Comparison of ENCODE assay signal across 24 cellular contexts in the genomic region with DNA sequence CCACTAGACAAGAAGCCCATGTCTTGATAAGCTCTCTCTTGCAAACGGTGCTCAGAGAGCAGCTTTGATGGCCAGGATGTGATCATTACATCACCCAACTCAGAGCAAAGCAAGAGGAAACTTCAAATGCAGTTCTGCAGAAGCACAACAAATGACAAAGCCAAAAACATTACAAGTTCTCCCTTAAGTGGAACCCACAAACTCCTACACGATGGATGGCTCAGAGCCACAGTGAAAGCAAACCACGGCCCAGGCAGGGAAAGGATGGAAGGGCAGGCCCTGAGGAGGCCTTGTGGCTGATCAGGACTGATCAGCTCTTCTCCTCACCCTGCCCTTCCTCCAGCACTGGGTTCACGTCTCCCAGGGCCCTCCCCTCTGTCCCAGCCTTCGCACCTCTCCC.
A peak's percentile ranks its signal among the peaks of the same experiment; 100 is the strongest.
DNase-seq lines count a peak whose midpoint lies in the region; ATAC-seq and TF ChIP-seq lines count a peak whose summit lies in the region.
"Had no signal": no experiment of that assay in that cellular context is flagged by ENCODE, and none has a peak within 500 bp of the region (broad histone marks: within the 10 kb centered on the region; RNA-seq: fewer than 3 reads in every experiment).

No MANE protein-coding gene starts in this region.

- H3K27me3 Mint-ChIP-seq in activated naive CD8-positive, alpha-beta T cell treated with anti-CD3 and anti-CD28 coated beads, Interleukin-2, amount 10 ng/mL, durations not matched to agents 7 days and 5 days = no peaks in the 10 kb centered on the region
- H3K27me3 Mint-ChIP-seq: memory B cell had no signal

- H3K9me3 Mint-ChIP-seq in activated naive CD8-positive, alpha-beta T cell treated with anti-CD3 and anti-CD28 coated beads, Interleukin-2, amount 10 ng/mL, durations not matched to agents 7 days and 5 days = no peaks in the 10 kb centered on the region

- H3K36me3 Mint-ChIP-seq in activated naive CD8-positive, alpha-beta T cell treated with anti-CD3 and anti-CD28 coated beads, Interleukin-2, amount 10 ng/mL, durations not matched to agents 7 days and 5 days = no peaks in the 10 kb centered on the region
- H3K36me3 Mint-ChIP-seq: brain, IgD-negative memory B cell had no signal

- no peaks in the 10 kb centered on the region for H3K27me3 ChIP-seq in upper lobe of right lung
- H3K27me3 ChIP-seq: left lung, SJCRH30, tibial nerve had no signal

- H3K4me3 ChIP-seq in upper lobe of right lung = no peak overlapping the region
- H3K4me3 ChIP-seq: left lung, SJCRH30, tibial nerve had no signal

- peak; percentile 33 for ATAC-seq in activated naive CD8-positive, alpha-beta T cell treated with anti-CD3 and anti-CD28 coated beads, Interleukin-2, amount 10 ng/mL, durations not matched to agents 7 days and 5 days (ENCODE audit: low read depth)
- peak; percentile 27 for ATAC-seq in upper lobe of right lung
- no peak for ATAC-seq in HG02870 (IDR thresholded peaks at IDR 0.05; ENCODE audit: unreplicated experiment)
- ATAC-seq: esophagus mucosa, left lung had no signal

- H3K4me1 Mint-ChIP-seq in activated naive CD8-positive, alpha-beta T cell treated with anti-CD3 and anti-CD28 coated beads, Interleukin-2, amount 10 ng/mL, durations not matched to agents 7 days and 5 days = no peaks in the 10 kb centered on the region
- H3K4me1 Mint-ChIP-seq: B cell, brain, IgD-negative memory B cell, memory B cell had no signal

- no peak overlapping the region for H3K4me3 Mint-ChIP-seq in activated naive CD8-positive, alpha-beta T cell treated with anti-CD3 and anti-CD28 coated beads, Interleukin-2, amount 10 ng/mL, durations not matched to agents 7 days and 5 days
- H3K4me3 Mint-ChIP-seq: B cell, brain, IgD-negative memory B cell, memory B cell had no signal

- H3K27ac Mint-ChIP-seq in activated naive CD8-positive, alpha-beta T cell treated with anti-CD3 and anti-CD28 coated beads, Interleukin-2, amount 10 ng/mL, durations not matched to agents 7 days and 5 days = no peak overlapping the region
- H3K27ac Mint-ChIP-seq: B cell, brain, IgD-negative memory B cell, memory B cell had no signal

- H3K36me3 ChIP-seq in upper lobe of right lung = no peaks in the 10 kb centered on the region
- H3K36me3 ChIP-seq: left lung, SJCRH30, tibial nerve had no signal

- no peaks in the 10 kb centered on the region for H3K9me3 ChIP-seq in upper lobe of right lung
- H3K9me3 ChIP-seq: left lung, SJCRH30 had no signal

- POLR2A ChIA-PET in activated naive CD8-positive, alpha-beta T cell treated with anti-CD3 and anti-CD28 coated beads, Interleukin-2, amount 10 ng/mL, durations not matched to agents 7 days and 5 days (lab: Charles Lee) = no interaction called here

- intact Hi-C loops in upper lobe of right lung (cut with DNase I) = no loop called here

- H3K4me1 ChIP-seq in upper lobe of right lung = no peaks in the 10 kb centered on the region
- H3K4me1 ChIP-seq: left lung, parathyroid adenoma, SJCRH30, tibial nerve had no signal

- DNase-seq in activated CD4-positive, alpha-beta T cell treated with anti-CD3 and anti-CD28 coated beads, Interleukin-2, amount 50 U/mL, for 48 hours = peak; percentile 2 to 11
- DNase-seq in activated CD4-positive, alpha-beta T cell treated with anti-CD3 and anti-CD28 coated beads, Interleukin-2, amount 50 U/mL, for 4 hours = no peak
- peak; percentile 34 for DNase-seq in stimulated activated CD4-positive, alpha-beta T cell treated with anti-CD3 and anti-CD28 coated beads, Interleukin-1b, Interleukin-23, amount 100 ng/mL, for 48 hours
- no peak for DNase-seq in stimulated activated CD4-positive, alpha-beta T cell treated with anti-CD3 and anti-CD28 coated beads, Interleukin-4, amount 100 ng/mL, for 1 hour
- no peak for DNase-seq in activated naive CD8-positive, alpha-beta T cell treated with anti-CD3 and anti-CD28 coated beads, Interleukin-2, amount 10 ng/mL, durations not matched to agents 7 days and 5 days
- DNase-seq in upper lobe of right lung (no peak), SW480 (ENCODE audit: low spot score) (no peak)
- DNase-seq: activated gamma-delta T cell, cerebellar nuclear complex, dermis blood vessel endothelial cell, glutamatergic neuron, islet precursor cell, retina, SJCRH30, T-helper 1 cell had no signal

- H3K27ac ChIP-seq in upper lobe of right lung = no peak overlapping the region
- H3K27ac ChIP-seq: parathyroid adenoma, SJCRH30, tibial nerve had no signal

- TF ChIP-seq CTCF in upper lobe of right lung (IDR thresholded peaks at IDR 0.05) = no peak

Comparison
In these comparisons a context has a peak if more than half of its experiments do, and no peak if none do; other contexts are left out.
1. DNase-seq: peak in activated CD4-positive, alpha-beta T cell treated with anti-CD3 and anti-CD28 coated beads, Interleukin-2, amount 50 U/mL, for 48 hours (2 of 2) and stimulated activated CD4-positive, alpha-beta T cell treated with anti-CD3 and anti-CD28 coated beads, Interleukin-1b, Interleukin-23, amount 100 ng/mL, for 48 hours (single experiment); none in activated CD4-positive, alpha-beta T cell treated with anti-CD3 and anti-CD28 coated beads, Interleukin-2, amount 50 U/mL, for 4 hours (0 of 2), stimulated activated CD4-positive, alpha-beta T cell treated with anti-CD3 and anti-CD28 coated beads, Interleukin-4, amount 100 ng/mL, for 1 hour (single experiment), activated naive CD8-positive, alpha-beta T cell treated with anti-CD3 and anti-CD28 coated beads, Interleukin-2, amount 10 ng/mL, durations not matched to agents 7 days and 5 days (single experiment), upper lobe of right lung (single experiment) and SW480 (single experiment).